ENCODE assay signal across 8 cellular contexts in genomic region chr17:73710095-73710592, GRCh38.
DNase-seq lines count a peak whose midpoint lies in the region; ATAC-seq and TF ChIP-seq lines count a peak whose summit lies in the region.

No MANE protein-coding gene starts in this region.

- intact Hi-C loops in lower lobe of right lung (cut with DNase I): loop anchor here (10.0 kb wide), 1 partner anchor 285 kb away; no protein-coding TSS in a partner anchor

- H3K27ac ChIP-seq in lower lobe of right lung: no peak overlapping the region

- no peaks in the 10 kb centered on the region for H3K4me1 ChIP-seq in lower lobe of right lung

- H3K36me3 ChIP-seq in lower lobe of right lung: no peaks in the 10 kb centered on the region

- TF ChIP-seq CTCF in choroid plexus epithelial cell (conservative IDR thresholded peaks at IDR 0.05; ENCODE audit: low read depth, low read length) (peak; percentile 90), lower lobe of right lung (IDR thresholded peaks at IDR 0.05) (peak; percentile 82)

- peaks cover 5% of the 10 kb centered on the region for H3K27me3 ChIP-seq in lower lobe of right lung (ENCODE audit: low read depth)

- H3K4me3 ChIP-seq in choroid plexus epithelial cell (ENCODE audit: low read depth, low read length) (no peak overlapping the region), lower lobe of right lung (no peak overlapping the region)

- no peaks in the 10 kb centered on the region for H3K9me3 ChIP-seq in lower lobe of right lung

- peak; percentile 29 to 54 for DNase-seq in NCI-H2081 (lab: John Stamatoyannopoulos, UW)
- DNase-seq in NCI-H2081 treated with DMSO at 0.1 percent for 48 hours (lab: John Stamatoyannopoulos, UW): no peak
- peak; percentile 25 for DNase-seq in NCI-H187 treated with DMSO at 0.1 percent for 48 hours (lab: John Stamatoyannopoulos, UW)
- DNase-seq in activated CD4-positive, alpha-beta T cell treated with anti-CD3 and anti-CD28 coated beads for 4 hours: peak; percentile 41 to 74
- peak; percentile 72 for DNase-seq in choroid plexus epithelial cell (ENCODE audit: low read depth)
- no peak for DNase-seq in lower lobe of right lung
- DNase-seq in stimulated activated CD8-positive, alpha-beta memory T cell treated with anti-CD3 and anti-CD28 coated beads, Interleukin-2, amount 100 ng/mL, for 1 hour (ENCODE audit: low read depth in 2 of 2): peak; percentile 18 to 32
- DNase-seq in hepatic stellate cell (ENCODE audit: low spot score): no peak

- peak; percentile 76 to 79 for ATAC-seq in lower lobe of right lung

Comparison
In these comparisons a context has a peak if more than half of its experiments do, and no peak if none do; other contexts are left out.
1. DNase-seq: peak in NCI-H2081 (2 of 2), NCI-H187 treated with DMSO at 0.1 percent for 48 hours (single experiment), activated CD4-positive, alpha-beta T cell treated with anti-CD3 and anti-CD28 coated beads for 4 hours (2 of 2), choroid plexus epithelial cell (single experiment) and stimulated activated CD8-positive, alpha-beta memory T cell treated with anti-CD3 and anti-CD28 coated beads, Interleukin-2, amount 100 ng/mL, for 1 hour (2 of 2); none in NCI-H2081 treated with DMSO at 0.1 percent for 48 hours (single experiment), lower lobe of right lung (single experiment) and hepatic stellate cell (single experiment).